In the genomic region with DNA sequence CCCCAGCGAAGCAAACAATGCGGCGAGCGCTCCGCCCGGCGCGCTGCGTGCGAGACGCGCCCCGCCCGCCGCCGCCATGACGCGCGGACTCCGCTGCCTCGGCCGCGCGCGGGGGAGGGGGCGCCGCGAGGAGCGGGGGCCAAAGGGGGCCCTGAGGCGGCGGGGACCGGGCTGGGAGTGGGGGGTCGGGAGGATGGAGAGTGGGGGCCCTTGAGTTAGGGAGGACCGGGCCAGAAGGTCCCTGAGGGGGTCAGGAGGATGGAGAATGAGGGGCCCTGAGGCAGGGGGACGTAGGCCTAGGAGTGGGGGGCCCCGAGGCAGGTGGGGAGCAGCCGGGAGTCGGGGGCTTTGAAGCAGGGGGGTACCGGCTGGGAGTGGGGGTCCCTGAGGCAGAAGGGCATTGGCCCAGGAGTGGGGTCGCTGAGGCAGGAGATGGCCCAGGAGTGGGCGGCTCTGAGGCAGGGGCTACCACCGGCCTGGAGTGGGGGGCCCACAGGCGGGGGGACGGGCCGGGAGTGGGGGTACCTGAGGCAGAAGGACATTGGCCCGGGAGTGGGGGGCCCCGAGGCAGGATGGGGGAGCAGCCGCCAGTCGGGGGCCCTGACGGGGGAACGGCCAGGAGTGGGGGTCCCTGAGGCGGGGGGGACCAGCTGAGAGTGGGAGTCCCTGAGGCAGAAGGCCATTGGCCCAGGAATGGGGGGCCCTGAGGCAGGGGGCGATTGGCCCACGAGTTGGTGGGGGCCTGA, we compare ENCODE assay signal across 8 cellular contexts. TPM values are rescaled to one million over a fixed set of nuclear protein-coding genes. Genes with fewer than 3 reads are reported as not detected.
DNase-seq lines count a peak whose midpoint lies in the region; TF ChIP-seq lines count a peak whose summit lies in the region.

Gene BRD1 (minus strand): TSS at position 21 of the 746 bp plus-strand sequence. CDS start 3,556 bp downstream, outside the sequence.

- no peaks in the 10 kb centered on the region for H3K9me3 Mint-ChIP-seq in stimulated activated naive CD8-positive, alpha-beta T cell treated with anti-CD3 and anti-CD28 coated beads, Interleukin-15, Interleukin-2, amounts not matched to agents 100 ng/mL and 50 ng/mL, for 24 hours

- H3K36me3 Mint-ChIP-seq in stimulated activated naive CD8-positive, alpha-beta T cell treated with anti-CD3 and anti-CD28 coated beads, Interleukin-15, Interleukin-2, amounts not matched to agents 100 ng/mL and 50 ng/mL, for 24 hours (ENCODE audit: low read depth) = peaks cover 14% of the 10 kb centered on the region

- H3K4me3 ChIP-seq in epithelial cell of proximal tubule (ENCODE audit: low read depth, low read length) (peak within 1 kb of the TSS; percentile 84), mononuclear cell (ENCODE audit: low read length) (peak within 1 kb of the TSS; percentile 63)

- peaks cover 45% of the 10 kb centered on the region for H3K4me1 ChIP-seq in mononuclear cell (ENCODE audit: insufficient read depth, low read length)

- peak; percentile 74 for TF ChIP-seq POLR2A in GM18951 (IDR thresholded peaks at IDR 0.05; ENCODE audit: extremely low read depth, insufficient read depth, insufficient read length)

- H3K9me3 ChIP-seq in mononuclear cell (ENCODE audit: low read depth, low read length) = no peaks in the 10 kb centered on the region

- H3K27me3 Mint-ChIP-seq in stimulated activated naive CD8-positive, alpha-beta T cell treated with anti-CD3 and anti-CD28 coated beads, Interleukin-15, Interleukin-2, amounts not matched to agents 100 ng/mL and 50 ng/mL, for 24 hours = no peaks in the 10 kb centered on the region

- H3K4me1 Mint-ChIP-seq in stimulated activated naive CD8-positive, alpha-beta T cell treated with anti-CD3 and anti-CD28 coated beads, Interleukin-15, Interleukin-2, amounts not matched to agents 100 ng/mL and 50 ng/mL, for 24 hours (ENCODE audit: low read depth) = peaks cover 43% of the 10 kb centered on the region

- no peaks in the 10 kb centered on the region for H3K27me3 ChIP-seq in mononuclear cell (ENCODE audit: insufficient read depth, low read length)

- DNase-seq in AG08396 (ENCODE audit: low spot score) (peak; percentile 88), NCI-H69 (lab: John Stamatoyannopoulos, UW) (peak; percentile 83), activated T-cell treated with anti-CD3 and anti-CD28 coated beads for 24 hours (ENCODE audit: low read depth) (peak; percentile 53), epithelial cell of proximal tubule (ENCODE audit: low read depth) (no peak), A172 (ENCODE audit: low spot score) (no peak)

- H3K27ac Mint-ChIP-seq in stimulated activated naive CD8-positive, alpha-beta T cell treated with anti-CD3 and anti-CD28 coated beads, Interleukin-15, Interleukin-2, amounts not matched to agents 100 ng/mL and 50 ng/mL, for 24 hours = peak within 1 kb of the TSS; percentile 91

- TF ChIP-seq CTCF in epithelial cell of proximal tubule (conservative IDR thresholded peaks at IDR 0.05; ENCODE audit: low read depth, low read length) = no peak

- in situ Hi-C loops in GM18951 (cut with MboI; ENCODE audit: low sequenced_read_pairs, unreplicated experiment) = no loop called here

- H3K4me3 Mint-ChIP-seq in stimulated activated naive CD8-positive, alpha-beta T cell treated with anti-CD3 and anti-CD28 coated beads, Interleukin-15, Interleukin-2, amounts not matched to agents 100 ng/mL and 50 ng/mL, for 24 hours = peak within 1 kb of the TSS; percentile 90

RNA-seq across cellular contexts. Expression of gene BRD1, which starts in this region (rescaled TPM):
- 23.1 and 41.8 TPM in 2 replicates for total RNA-seq in epithelial cell of proximal tubule
- 85.1 TPM for total RNA-seq in mononuclear cell
- total RNA-seq in A172 (2014; rRNA removed; shearing (Covaris generic)) = 8.0 and 11.1 TPM in 2 replicates

Comparison
In these comparisons a context has a peak if more than half of its experiments do, and no peak if none do; other contexts are left out.
1. DNase-seq: peak in AG08396 (single experiment), NCI-H69 (single experiment) and activated T-cell treated with anti-CD3 and anti-CD28 coated beads for 24 hours (single experiment); none in epithelial cell of proximal tubule (single experiment) and A172 (single experiment).